9 cellular contexts compared by ENCODE assay signal in genomic region chr3:183515968-183516851, GRCh38. TPM values are rescaled to one million over a fixed set of nuclear protein-coding genes. Genes with fewer than 3 reads are reported as not detected.
A peak's percentile ranks its signal among the peaks of the same experiment; 100 is the strongest.
DNase-seq lines count a peak whose midpoint lies in the region; ATAC-seq lines count a peak whose summit lies in the region.
"Had no signal": no experiment of that assay in that cellular context is flagged by ENCODE, and none has a peak within 500 bp of the region (broad histone marks: within the 10 kb centered on the region; RNA-seq: fewer than 3 reads in every experiment).

No MANE protein-coding gene starts in this region.

- peak overlapping the region; percentile 8 for H3K4me3 ChIP-seq in naive thymus-derived CD4-positive, alpha-beta T cell (ENCODE audit: low read length)
- H3K4me3 ChIP-seq: lung had no signal

- H3K27ac ChIP-seq in naive thymus-derived CD4-positive, alpha-beta T cell (ENCODE audit: low read depth, low read length): peak overlapping the region; percentile 57

- H3K36me3 Mint-ChIP-seq in naive thymus-derived CD4-positive, alpha-beta T cell: peaks cover 0 to 37% (median 28%) of the 10 kb centered on the region in 5 donors

- peaks cover 60 to 95% (median 90%) of the 10 kb centered on the region in 7 donors for H3K4me1 Mint-ChIP-seq in naive thymus-derived CD4-positive, alpha-beta T cell

- peaks cover 0 to 2% (median 0%) of the 10 kb centered on the region in 11 donors for H3K9me3 Mint-ChIP-seq in naive thymus-derived CD4-positive, alpha-beta T cell

- no peaks in the 10 kb centered on the region for H3K27me3 ChIP-seq in naive thymus-derived CD4-positive, alpha-beta T cell (ENCODE audit: control insufficient read depth in 2 of 2, insufficient read depth in 2 of 2, low read length in 2 of 2)

- peak overlapping the region; percentile 39 to 84 (median 68) for H3K4me3 Mint-ChIP-seq in naive thymus-derived CD4-positive, alpha-beta T cell

- CTCF ChIA-PET in naive thymus-derived CD4-positive, alpha-beta T cell (lab: Charles Lee): interaction anchor here (0.7 kb wide), 2 partner anchors 23 to 61 kb away, joined by 3 to 5 read pairs; no protein-coding TSS in a partner anchor

- no peaks in the 10 kb centered on the region for H3K9me3 ChIP-seq in naive thymus-derived CD4-positive, alpha-beta T cell (ENCODE audit: control insufficient read depth in 2 of 3, low read length in 3 of 3)

- H3K36me3 ChIP-seq in naive thymus-derived CD4-positive, alpha-beta T cell (ENCODE audit: control insufficient read depth in 2 of 3, insufficient read depth in 3 of 3, low read length in 3 of 3): peaks cover 0 to 3% (median 2%) of the 10 kb centered on the region in 3 experiments

- intact Hi-C loops in naive thymus-derived CD4-positive, alpha-beta T cell (cut with micrococcal nuclease): loop anchor here (1.0 to 5.0 kb wide), 7 partner anchors 15 to 181 kb away; partner anchors contain the start of genes KLHL6 (in 2 of the 2), KLHL24 (in 1 of the 2) and YEATS2 (in 1 of the 2)

- ATAC-seq in HG03521 (IDR thresholded peaks at IDR 0.05; ENCODE audit: unreplicated experiment): peak; percentile 59
- ATAC-seq in naive thymus-derived CD4-positive, alpha-beta T cell: peak; percentile 80

- peak overlapping the region; percentile 77 to 94 (median 89) for H3K27ac Mint-ChIP-seq in naive thymus-derived CD4-positive, alpha-beta T cell

- POLR2A ChIA-PET in naive thymus-derived CD4-positive, alpha-beta T cell (lab: Charles Lee): interaction anchor here (0.7 to 1.9 kb wide), 7 partner anchors 11 to 120 kb away, joined by 3 to 6 read pairs (median 4); partner anchors contain the start of gene KLHL6

- H3K27me3 Mint-ChIP-seq in naive thymus-derived CD4-positive, alpha-beta T cell: no peaks in the 10 kb centered on the region

- DNase-seq in NK-92 treated with Interleukin-12 subunit alpha and Interleukin-12 subunit beta, amount 100 ng/mL, for 24 hours (lab: John Stamatoyannopoulos, UW): peak; percentile 23
- DNase-seq in NK-92 (lab: John Stamatoyannopoulos, UW; ENCODE audit: unreplicated experiment) (no peak), retina (no peak), ecto neural progenitor cell (ENCODE audit: low spot score) (no peak), amygdala (lab: John Stamatoyannopoulos, UW) (no peak)
- peak; percentile 43 to 48 for DNase-seq in activated CD8-positive, alpha-beta memory T cell treated with anti-CD3 and anti-CD28 coated beads for 4 hours (ENCODE audit: low read depth in 2 of 2)
- DNase-seq in naive thymus-derived CD4-positive, alpha-beta T cell: peak in 8 of 9 donors; percentile 34 to 90 (median 77)

- H3K4me1 ChIP-seq in naive thymus-derived CD4-positive, alpha-beta T cell (ENCODE audit: control insufficient read depth in 2 of 2, insufficient read depth in 2 of 2, low read length in 2 of 2): peaks cover 32 to 54% of the 10 kb centered on the region in 2 donors

RNA-seq across cellular contexts. Expression of gene KLHL6, which starts 39.3 kb away (rescaled TPM):
- 10 to 100 TPM; 37.7 to 72.9 (median 41.5) TPM for total RNA-seq in naive thymus-derived CD4-positive, alpha-beta T cell
- polyA plus RNA-seq in naive thymus-derived CD4-positive, alpha-beta T cell: 10 to 100 TPM; 25.8 to 32.9 TPM

Comparison
In these comparisons a context has a peak if more than half of its experiments do, and no peak if none do; other contexts are left out.
1. DNase-seq: peak in NK-92 treated with Interleukin-12 subunit alpha and Interleukin-12 subunit beta, amount 100 ng/mL, for 24 hours (single experiment), activated CD8-positive, alpha-beta memory T cell treated with anti-CD3 and anti-CD28 coated beads for 4 hours (2 of 2) and naive thymus-derived CD4-positive, alpha-beta T cell (8 of 9); none in NK-92 (single experiment), retina (single experiment), ecto neural progenitor cell (single experiment) and amygdala (0 of 56).